Comparison of ENCODE assay signal across 16 cellular contexts in genomic region chr5:91177639-91178038, GRCh38.
DNase-seq lines count a peak whose midpoint lies in the region; ATAC-seq lines count a peak whose summit lies in the region.
"Had no signal": no experiment of that assay in that cellular context is flagged by ENCODE, and none has a peak within 500 bp of the region (broad histone marks: within the 10 kb centered on the region; RNA-seq: fewer than 3 reads in every experiment).

No MANE protein-coding gene starts in this region.

- H3K4me1 ChIP-seq in mesenchymal stem cell (ENCODE audit: control insufficient read depth, insufficient read depth, low read depth, low read length): peaks cover 6% of the 10 kb centered on the region
- no peaks in the 10 kb centered on the region for H3K4me1 ChIP-seq in rectal smooth muscle tissue (ENCODE audit: control insufficient read depth, insufficient read depth, low read length)
- H3K4me1 ChIP-seq: BE2C had no signal

- no peaks in the 10 kb centered on the region for H3K79me1 ChIP-seq in mesenchymal stem cell (replicated peaks; ENCODE audit: low read length, poor library complexity, severe bottlenecking)

- H2AFZ ChIP-seq in mesenchymal stem cell (ENCODE audit: low read depth, low read length): no peak overlapping the region
- H2AFZ ChIP-seq: GM23338, PC-9 had no signal

- no peak overlapping the region for H2BK120ac ChIP-seq in mesenchymal stem cell (ENCODE audit: low read depth, low read length)

- no peak overlapping the region for H2BK12ac ChIP-seq in mesenchymal stem cell (ENCODE audit: low read length in 2 of 2)

- no peak overlapping the region for H4K91ac ChIP-seq in mesenchymal stem cell (ENCODE audit: low read length)

- no peaks in the 10 kb centered on the region for H3K36me3 Mint-ChIP-seq in activated T-helper 17 cell treated with anti-CD3 and anti-CD28 coated beads, Interleukin-2, amount 50 U/mL, for 72 hours (ENCODE audit: low read depth)

- H3K27ac Mint-ChIP-seq in activated T-helper 17 cell treated with anti-CD3 and anti-CD28 coated beads, Interleukin-2, amount 50 U/mL, for 72 hours: peak overlapping the region; percentile 32
- H3K27ac Mint-ChIP-seq: CD4-positive, alpha-beta T cell; GM23338 had no signal

- no peak for ATAC-seq in activated T-helper 17 cell treated with anti-CD3 and anti-CD28 coated beads, Interleukin-2, amount 50 U/mL, for 72 hours (replicated peaks)
- no peak for ATAC-seq in HG02981 (IDR thresholded peaks at IDR 0.05; ENCODE audit: unreplicated experiment)
- ATAC-seq: GM23338 had no signal

- peaks cover 7% of the 10 kb centered on the region for H3K27me3 Mint-ChIP-seq in activated T-helper 17 cell treated with anti-CD3 and anti-CD28 coated beads, Interleukin-2, amount 50 U/mL, for 72 hours

- H3K36me3 ChIP-seq in mesenchymal stem cell (ENCODE audit: control insufficient read depth in 1 of 2, insufficient read depth in 2 of 2, low read depth in 1 of 2, low read length in 2 of 2) (no peaks in the 10 kb centered on the region), rectal smooth muscle tissue (ENCODE audit: control insufficient read depth, insufficient read depth, low read length) (no peaks in the 10 kb centered on the region)
- H3K36me3 ChIP-seq: BE2C had no signal

- peak overlapping the region in 1 of 2 experiments; percentile 49 for H3K4ac ChIP-seq in mesenchymal stem cell (ENCODE audit: low read depth in 1 of 2, low read length in 2 of 2)

- no peak overlapping the region for H4K8ac ChIP-seq in mesenchymal stem cell (ENCODE audit: low read length)

- H3K23ac ChIP-seq in mesenchymal stem cell (ENCODE audit: low read length in 2 of 2): no peak overlapping the region

- H3K4me3 ChIP-seq in mesenchymal stem cell (ENCODE audit: insufficient read depth in 1 of 2, low read depth in 1 of 2, low read length in 2 of 2): no peak overlapping the region
- no peak overlapping the region for H3K4me3 ChIP-seq in rectal smooth muscle tissue (ENCODE audit: low read length)
- H3K4me3 ChIP-seq: GM23338, PC-9 had no signal

- H3K9me3 Mint-ChIP-seq in activated T-helper 17 cell treated with anti-CD3 and anti-CD28 coated beads, Interleukin-2, amount 50 U/mL, for 72 hours: no peaks in the 10 kb centered on the region
- H3K9me3 Mint-ChIP-seq: CD4-positive, alpha-beta T cell; GM23338 had no signal

- H3K4me2 ChIP-seq in mesenchymal stem cell (ENCODE audit: low read length, poor library complexity, severe bottlenecking): no peak overlapping the region
- H3K4me2 ChIP-seq: PC-9 had no signal

- H3K9me3 ChIP-seq in mesenchymal stem cell (ENCODE audit: control insufficient read depth, low read length): no peaks in the 10 kb centered on the region
- H3K9me3 ChIP-seq: BE2C had no signal

- no peak overlapping the region for H3K18ac ChIP-seq in mesenchymal stem cell (ENCODE audit: low read depth in 1 of 2, low read length in 2 of 2)

- H2AK5ac ChIP-seq in mesenchymal stem cell (ENCODE audit: low read length, severe bottlenecking): peak overlapping the region; percentile 77

- H3K27ac ChIP-seq in mesenchymal stem cell (ENCODE audit: low read length, poor library complexity, severe bottlenecking) (no peak overlapping the region), rectal smooth muscle tissue (ENCODE audit: low read depth, low read length) (peak overlapping the region; percentile 52)
- H3K27ac ChIP-seq: PC-9 had no signal

- peak; percentile 20 for DNase-seq in GM03348 (ENCODE audit: low spot score)
- DNase-seq in mesenchymal stem cell: no peak
- no peak for DNase-seq in NCI-H2196 treated with DMSO at 0.1 percent for 48 hours (lab: John Stamatoyannopoulos, UW; ENCODE audit: unreplicated experiment)
- no peak for DNase-seq in NCI-H2171 (lab: John Stamatoyannopoulos, UW)
- DNase-seq: ACHN; BE2C; CD4-positive, alpha-beta T cell; NCI-H1105 treated with DMSO at 0.1 percent for 48 hours; NCI-H187 treated with DMSO at 0.1 percent for 48 hours; NCI-H446 treated with DMSO at 0.1 percent for 48 hours; NCI-H748 treated with DMSO at 0.1 percent for 48 hours; PC-9 had no signal

- H2BK5ac ChIP-seq in mesenchymal stem cell (ENCODE audit: low read depth, low read length, poor library complexity, severe bottlenecking): no peak overlapping the region

- no peak overlapping the region for H3K14ac ChIP-seq in mesenchymal stem cell (ENCODE audit: low read length in 2 of 2)

- peaks cover 4% of the 10 kb centered on the region for H3K4me1 Mint-ChIP-seq in activated T-helper 17 cell treated with anti-CD3 and anti-CD28 coated beads, Interleukin-2, amount 50 U/mL, for 72 hours

- H2BK15ac ChIP-seq in mesenchymal stem cell (ENCODE audit: low read depth, poor library complexity, severe bottlenecking): no peak overlapping the region

- H3K9ac ChIP-seq in mesenchymal stem cell (ENCODE audit: low read length) (no peak overlapping the region), rectal smooth muscle tissue (ENCODE audit: low read length) (no peak overlapping the region)

- WGBS in mesenchymal stem cell: 99% methylated on average over 2 of the region's 3 CpGs

- no peaks in the 10 kb centered on the region for H3K27me3 ChIP-seq in mesenchymal stem cell (ENCODE audit: control insufficient read depth in 1 of 2, insufficient read depth in 1 of 2, low read length in 2 of 2)
- no peaks in the 10 kb centered on the region for H3K27me3 ChIP-seq in rectal smooth muscle tissue (ENCODE audit: control insufficient read depth, insufficient read depth, low read length)
- H3K27me3 ChIP-seq: BE2C had no signal

- H3K4me3 Mint-ChIP-seq in activated T-helper 17 cell treated with anti-CD3 and anti-CD28 coated beads, Interleukin-2, amount 50 U/mL, for 72 hours: no peak overlapping the region
- H3K4me3 Mint-ChIP-seq: CD4-positive, alpha-beta T cell; GM23338 had no signal
